ENCODE assay signal across 21 cellular contexts in the genomic region with DNA sequence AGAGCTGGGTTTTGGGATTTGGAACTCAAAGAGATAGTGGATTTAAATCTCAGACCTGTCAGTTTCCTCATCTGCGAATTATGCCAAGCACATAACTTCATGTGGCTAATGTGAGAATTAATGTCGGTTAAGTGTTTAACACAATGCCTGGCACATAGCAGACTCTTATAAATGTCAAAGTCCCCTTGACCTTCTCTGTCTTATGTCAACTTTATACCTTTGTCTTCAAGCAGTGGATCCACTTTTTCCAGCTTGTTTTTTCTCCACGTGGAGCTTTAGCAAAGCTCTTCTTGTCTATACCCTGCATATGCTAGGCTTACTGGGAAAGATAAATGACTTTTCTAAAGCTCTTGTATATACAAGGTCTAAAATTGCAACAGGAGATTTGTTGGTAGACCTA.
DNase-seq lines count a peak whose midpoint lies in the region; ATAC-seq, FAIRE-seq and TF ChIP-seq lines count a peak whose summit lies in the region.
"Had no signal": no experiment of that assay in that cellular context is flagged by ENCODE, and none has a peak within 500 bp of the region (broad histone marks: within the 10 kb centered on the region; RNA-seq: fewer than 3 reads in every experiment).

No MANE protein-coding gene starts in this region.

- H3K9ac ChIP-seq in IMR-90 (ENCODE audit: low read depth, low read length), result no peak overlapping the region
- H3K9ac ChIP-seq: BLaER1 treated with 17β-estradiol and CSF1 and Interleukin-3, amounts not matched to agents 10 nM and 100 nM had no signal

- dilution Hi-C loops in IMR-90 (cut with HindIII; ENCODE audit: low sequenced_read_pairs, unreplicated experiment), result no loop called here

- no peak overlapping the region for H3K14ac ChIP-seq in IMR-90 (replicated peaks; ENCODE audit: low read depth, low read length)

- H3K27me3 ChIP-seq in IMR-90 (ENCODE audit: control insufficient read depth, insufficient read depth, low read length) (peaks cover 2% of the 10 kb centered on the region; the same call in 1 of the 2 replicates), esophagus muscularis mucosa (no peaks in the 10 kb centered on the region), sigmoid colon (no peaks in the 10 kb centered on the region), small intestine (ENCODE audit: control insufficient read depth in 2 of 2, insufficient read depth in 2 of 2, low read length in 2 of 2) (no peaks in the 10 kb centered on the region)
- H3K27me3 ChIP-seq: BLaER1 treated with 17β-estradiol and CSF1 and Interleukin-3, amounts not matched to agents 10 nM and 100 nM had no signal

- intact Hi-C loops in IMR-90 (cut with micrococcal nuclease), result no loop called here
- intact Hi-C loops in esophagus muscularis mucosa (cut with DNase I), result no loop called here
- intact Hi-C loops in sigmoid colon (cut with DNase I), result no loop called here

- H3K23ac ChIP-seq in IMR-90 (ENCODE audit: low read depth, low read length), result no peak overlapping the region

- no peak for FAIRE-seq in small intestine (lab: Jason Lieb, UNC)
- FAIRE-seq: A204.1, D721Med, G401.6, GM12891, GM19239 had no signal

- no peak overlapping the region for H2BK15ac ChIP-seq in IMR-90 (ENCODE audit: low read depth, low read length)

- no peaks in the 10 kb centered on the region for H4K20me1 ChIP-seq in IMR-90 (ENCODE audit: insufficient read depth, low read length)
- H4K20me1 ChIP-seq: BLaER1 treated with 17β-estradiol and CSF1 and Interleukin-3, amounts not matched to agents 10 nM and 100 nM had no signal

- TF ChIP-seq CTCF in IMR-90 (conservative IDR thresholded peaks at IDR 0.05; ENCODE audit: low read depth, low read length), result no peak
- no peak for TF ChIP-seq CTCF in esophagus muscularis mucosa (IDR thresholded peaks at IDR 0.05)
- no peak for TF ChIP-seq CTCF in sigmoid colon (IDR thresholded peaks at IDR 0.05)

- no peak overlapping the region for H4K8ac ChIP-seq in IMR-90 (ENCODE audit: low read depth in 2 of 2, low read length in 2 of 2)

- H3K79me1 ChIP-seq in IMR-90 (ENCODE audit: low read depth in 1 of 2, low read length in 2 of 2), result no peaks in the 10 kb centered on the region

- no TSS peak for BruUV-seq in IMR-90 (replicated peaks; lab: Mats Ljungman, UMichigan)

- H4K5ac ChIP-seq in IMR-90 (ENCODE audit: low read depth, low read length), result no peak overlapping the region

- no peak overlapping the region for H2BK5ac ChIP-seq in IMR-90 (ENCODE audit: low read depth, low read length, poor library complexity, severe bottlenecking)

- H3K9me1 ChIP-seq in IMR-90 (ENCODE audit: insufficient read depth, low read length), result no peaks in the 10 kb centered on the region

- ATAC-seq in IMR-90 (ENCODE audit: low read depth), result no peak
- ATAC-seq in HG03378 (IDR thresholded peaks at IDR 0.05; ENCODE audit: unreplicated experiment), result no peak
- ATAC-seq: CD8-positive, alpha-beta T cell had no signal

- no peak overlapping the region for H2AK5ac ChIP-seq in IMR-90 (ENCODE audit: low read depth, low read length)

- H3K4me3 ChIP-seq in IMR-90 (ENCODE audit: insufficient read depth, low read depth, low read length), result no peak overlapping the region
- no peak overlapping the region for H3K4me3 ChIP-seq in esophagus muscularis mucosa
- no peak overlapping the region for H3K4me3 ChIP-seq in sigmoid colon
- no peak overlapping the region for H3K4me3 ChIP-seq in small intestine (ENCODE audit: low read depth in 1 of 2, low read length in 2 of 2)
- H3K4me3 ChIP-seq: BLaER1 treated with 17β-estradiol and CSF1 and Interleukin-3, amounts not matched to agents 10 nM and 100 nM had no signal

- H3K56ac ChIP-seq in IMR-90 (ENCODE audit: extremely low read depth, insufficient read depth, low read length), result no peak overlapping the region

- H3K9me3 ChIP-seq in IMR-90 (ENCODE audit: control insufficient read depth, insufficient read depth, low read length) (no peaks in the 10 kb centered on the region), esophagus muscularis mucosa (no peaks in the 10 kb centered on the region), sigmoid colon (no peaks in the 10 kb centered on the region), small intestine (ENCODE audit: control insufficient read depth, low read depth) (no peaks in the 10 kb centered on the region)
- H3K9me3 ChIP-seq: BLaER1 treated with 17β-estradiol and CSF1 and Interleukin-3, amounts not matched to agents 10 nM and 100 nM; Caco-2 had no signal

- CTCF ChIA-PET in IMR-90 (lab: Yijun Ruan, JAX), result no interaction called here

- no CpG with 5 or more reads among the region's 3 CpGs for WGBS in IMR-90 (ENCODE audit: extremely low coverage in 2 of 2, insufficient read length in 1 of 2), 2 experiments
- 61% methylated on average over 3 of the region's 3 CpGs for WGBS in esophagus muscularis mucosa
- 68 to 78% methylated on average over 3 of the region's 3 CpGs for WGBS in sigmoid colon, 2 donors
- WGBS in small intestine, 3 donors, result 65 to 80% (median 72%) methylated on average over 3 of the region's 3 CpGs

- TF ChIP-seq POLR2A in IMR-90 (IDR thresholded peaks at IDR 0.05; ENCODE audit: low read depth, low read length), result no peak
- no peak for TF ChIP-seq POLR2A in esophagus muscularis mucosa (IDR thresholded peaks at IDR 0.05; ENCODE audit: low read depth)
- no peak for TF ChIP-seq POLR2A in sigmoid colon (IDR thresholded peaks at IDR 0.05)

- no peak overlapping the region for H3K4me2 ChIP-seq in IMR-90 (ENCODE audit: low read depth, low read length)
- H3K4me2 ChIP-seq: BLaER1 treated with 17β-estradiol and CSF1 and Interleukin-3, amounts not matched to agents 10 nM and 100 nM had no signal

- H3K18ac ChIP-seq in IMR-90 (ENCODE audit: low read depth, low read length), result no peak overlapping the region

- H3K4me1 ChIP-seq in IMR-90 (ENCODE audit: control insufficient read depth, insufficient read depth, low read length) (peaks cover 5% of the 10 kb centered on the region; the same call in 1 of the 2 replicates), esophagus muscularis mucosa (peaks cover 0 to 47% (median 39%) of the 10 kb centered on the region in 4 donors), sigmoid colon (peaks cover 0 to 16% (median 8%) of the 10 kb centered on the region in 4 donors), small intestine (ENCODE audit: control insufficient read depth in 2 of 2, insufficient read depth in 1 of 2, low read depth in 1 of 2, low read length in 1 of 2) (no peaks in the 10 kb centered on the region)
- H3K4me1 ChIP-seq: BLaER1 treated with 17β-estradiol and CSF1 and Interleukin-3, amounts not matched to agents 10 nM and 100 nM; Caco-2 had no signal

- H3K4ac ChIP-seq in IMR-90 (ENCODE audit: low read depth, low read length), result no peak overlapping the region

- no peak overlapping the region for H4K91ac ChIP-seq in IMR-90 (ENCODE audit: insufficient read depth, low read depth, low read length)

- H3K36me3 ChIP-seq in IMR-90 (ENCODE audit: control insufficient read depth, insufficient read depth, low read length) (no peaks in the 10 kb centered on the region), esophagus muscularis mucosa (no peaks in the 10 kb centered on the region), sigmoid colon (no peaks in the 10 kb centered on the region), small intestine (ENCODE audit: control insufficient read depth in 2 of 2, insufficient read depth in 2 of 2, low read length in 2 of 2) (no peaks in the 10 kb centered on the region)
- H3K36me3 ChIP-seq: BLaER1 treated with 17β-estradiol and CSF1 and Interleukin-3, amounts not matched to agents 10 nM and 100 nM had no signal

- no peak for TF ChIP-seq RAD21 in IMR-90 (IDR thresholded peaks at IDR 0.05; ENCODE audit: low read length)

- in situ Hi-C loops in IMR-90 (cut with MboI; ENCODE audit: low sequenced_read_pairs), result no loop called here

- TF ChIP-seq EP300 in esophagus muscularis mucosa (IDR thresholded peaks at IDR 0.05) (no peak), sigmoid colon (IDR thresholded peaks at IDR 0.05) (no peak)

- no peak overlapping the region for H3K27ac ChIP-seq in IMR-90 (ENCODE audit: insufficient read depth, low read length)
- peak overlapping the region; percentile 46 to 77 (median 67) for H3K27ac ChIP-seq in esophagus muscularis mucosa (replicated peaks in 1 of 4)
- H3K27ac ChIP-seq in sigmoid colon, result peak overlapping the region in 3 of 4 donors; percentile 17 to 36 (median 34)
- H3K27ac ChIP-seq in small intestine (ENCODE audit: low read depth in 1 of 2, low read length in 1 of 2), result no peak overlapping the region
- H3K27ac ChIP-seq: BLaER1 treated with 17β-estradiol and CSF1 and Interleukin-3, amounts not matched to agents 10 nM and 100 nM; C4-2B had no signal

- no peak overlapping the region for H2AK9ac ChIP-seq in IMR-90 (replicated peaks; ENCODE audit: low read depth, low read length, poor library complexity)

- no peak overlapping the region for H2BK120ac ChIP-seq in IMR-90 (ENCODE audit: low read depth, low read length)

- POLR2A ChIA-PET in IMR-90 (lab: Charles Lee; ENCODE audit: unreplicated experiment), result no interaction called here

- no peak overlapping the region for H2BK20ac ChIP-seq in IMR-90 (ENCODE audit: low read depth, low read length)

- no peak overlapping the region for H2AFZ ChIP-seq in IMR-90 (replicated peaks; ENCODE audit: low read length, poor library complexity)

- DNase-seq in IMR-90 (peak; percentile 17), esophagus muscularis mucosa (ENCODE audit: extremely low spot score) (no peak), sigmoid colon (no peak), Ammon's horn (ENCODE audit: low spot score) (no peak), small intestine (no peak)
- DNase-seq: 8988T; ACHN; Caco-2; Calu3; CD4-positive, alpha-beta T cell; CD8-positive, alpha-beta T cell; DMS79 treated with DMSO at 0.1 percent for 48 hours; GF-D8 had no signal

TF ChIP-seq in IMR-90, 13 proteins besides CTCF, POLR2A, EP300 and RAD21 (continues in another document):
- TF ChIP-seq RFX5 (IDR thresholded peaks at IDR 0.05; ENCODE audit: low read depth, low read length) (no peak), MAFK (IDR thresholded peaks at IDR 0.05; ENCODE audit: low read depth, low read length) (no peak), MAZ (IDR thresholded peaks at IDR 0.05; ENCODE audit: borderline replicate concordance, low read depth, low read length) (no peak), NFE2L2 (IDR thresholded peaks at IDR 0.05; ENCODE audit: low read depth, low read length) (no peak), CHD1 (IDR thresholded peaks at IDR 0.05; ENCODE audit: low read depth, low read length) (no peak)
- TF ChIP-seq, protein P1, sequence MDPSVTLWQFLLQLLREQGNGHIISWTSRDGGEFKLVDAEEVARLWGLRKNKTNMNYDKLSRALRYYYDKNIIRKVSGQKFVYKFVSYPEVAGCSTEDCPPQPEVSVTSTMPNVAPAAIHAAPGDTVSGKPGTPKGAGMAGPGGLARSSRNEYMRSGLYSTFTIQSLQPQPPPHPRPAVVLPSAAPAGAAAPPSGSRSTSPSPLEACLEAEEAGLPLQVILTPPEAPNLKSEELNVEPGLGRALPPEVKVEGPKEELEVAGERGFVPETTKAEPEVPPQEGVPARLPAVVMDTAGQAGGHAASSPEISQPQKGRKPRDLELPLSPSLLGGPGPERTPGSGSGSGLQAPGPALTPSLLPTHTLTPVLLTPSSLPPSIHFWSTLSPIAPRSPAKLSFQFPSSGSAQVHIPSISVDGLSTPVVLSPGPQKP (IDR thresholded peaks at IDR 0.05; ENCODE audit: borderline replicate concordance, low read depth, low read length), result no peak

Comparison
In these comparisons a context has a peak if more than half of its experiments do, and no peak if none do; other contexts are left out.
1. H3K27ac ChIP-seq: peak in esophagus muscularis mucosa (4 of 4) and sigmoid colon (3 of 4); none in IMR-90 (single experiment) and small intestine (0 of 2).